Comparison of ENCODE assay signal across 8 cellular contexts in genomic region chr22:38756631-38757463, GRCh38. TPM values are rescaled to one million over a fixed set of nuclear protein-coding genes. Genes with fewer than 3 reads are reported as not detected.
DNase-seq lines count a peak whose midpoint lies in the region; ATAC-seq, FAIRE-seq and TF ChIP-seq lines count a peak whose summit lies in the region.

No MANE protein-coding gene starts in this region.

- no peaks in the 10 kb centered on the region for H3K27me3 Mint-ChIP-seq in central memory CD8-positive, alpha-beta T cell
- no peaks in the 10 kb centered on the region for H3K27me3 Mint-ChIP-seq in neural crest cell (ENCODE audit: low read depth)

- ATAC-seq in central memory CD8-positive, alpha-beta T cell (replicated peaks; ENCODE audit: extremely low read depth, poor library complexity, severe bottlenecking) = no peak
- ATAC-seq in GM18520 (IDR thresholded peaks at IDR 0.05; ENCODE audit: unreplicated experiment) (no peak), GM21825 (IDR thresholded peaks at IDR 0.05; ENCODE audit: unreplicated experiment) (no peak)

- FAIRE-seq in GM12891 (lab: Jason Lieb, UNC) = peak; percentile 73

- H3K9me3 Mint-ChIP-seq in central memory CD8-positive, alpha-beta T cell = no peaks in the 10 kb centered on the region
- H3K9me3 Mint-ChIP-seq in neural crest cell = no peaks in the 10 kb centered on the region

- peaks cover 36% of the 10 kb centered on the region for H3K36me3 Mint-ChIP-seq in central memory CD8-positive, alpha-beta T cell (ENCODE audit: insufficient read depth)
- H3K36me3 Mint-ChIP-seq in neural crest cell (ENCODE audit: low read depth) = no peaks in the 10 kb centered on the region

- peak overlapping the region; percentile 89 for H3K4me3 Mint-ChIP-seq in central memory CD8-positive, alpha-beta T cell
- peak overlapping the region; percentile 88 for H3K4me3 Mint-ChIP-seq in neural crest cell

- DNase-seq in GM12891 (ENCODE audit: insufficient read length, low spot score) (no peak), NOMO-1 (lab: John Stamatoyannopoulos, UW; ENCODE audit: unreplicated experiment in 2 of 2) (peak; percentile 21 to 53), neural crest cell (ENCODE audit: low read depth, low spot score) (no peak), medulla oblongata (ENCODE audit: extremely low spot score) (no peak), NCI-H187 treated with DMSO at 0.1 percent for 48 hours (lab: John Stamatoyannopoulos, UW) (no peak)
- no peak for DNase-seq in central memory CD8-positive, alpha-beta T cell (ENCODE audit: low spot score in 2 of 2)

- H3K4me1 Mint-ChIP-seq in central memory CD8-positive, alpha-beta T cell = peaks cover 58% of the 10 kb centered on the region
- peaks cover 31% of the 10 kb centered on the region for H3K4me1 Mint-ChIP-seq in neural crest cell

- TF ChIP-seq CTCF in neural crest cell (conservative IDR thresholded peaks at IDR 0.05) = no peak

- no peak for TF ChIP-seq POLR2A in GM12891 (IDR thresholded peaks at IDR 0.05; ENCODE audit: low read depth, low read length)

- H3K27ac Mint-ChIP-seq in central memory CD8-positive, alpha-beta T cell (ENCODE audit: low read depth) = peak overlapping the region; percentile 92
- H3K27ac Mint-ChIP-seq in neural crest cell (ENCODE audit: unreplicated experiment) = no peak overlapping the region

TF ChIP-seq in GM12891, 5 proteins besides CTCF, POLR2A, EP300 and RAD21:
- no peak for TF ChIP-seq POLR2AphosphoS5 (IDR thresholded peaks at IDR 0.05; ENCODE audit: low read depth, low read length)
- TF ChIP-seq SPI1 (IDR thresholded peaks at IDR 0.05; ENCODE audit: low read depth, low read length) = peak; percentile 23; the same call in 1 of the 2 replicates
- no peak for TF ChIP-seq PAX5 (IDR thresholded peaks at IDR 0.05; ENCODE audit: insufficient read depth, low read length, severe bottlenecking)
TF ChIP-seq in GM12891: peak in this region for 1.

RNA-seq across cellular contexts. Expression of gene SUN2, which starts 1.0 kb away (rescaled TPM):
- polyA plus RNA-seq in GM12891 (2012; ENCODE audit: low read depth, missing spikeins) = 42.1 TPM
- total RNA-seq in neural crest cell = 39.0 and 41.7 TPM in 2 replicates

RNA-seq across cellular contexts. Expression of gene DNAL4, which starts 37.1 kb away (rescaled TPM):
- polyA plus RNA-seq in GM12891 (2012; ENCODE audit: low read depth, missing spikeins) = 6.6 TPM
- 18.0 and 18.9 TPM in 2 replicates for total RNA-seq in neural crest cell

RNA-seq across cellular contexts. Expression of gene GTPBP1, which starts 51.1 kb away (rescaled TPM):
- polyA plus RNA-seq in GM12891 (2012; ENCODE audit: low read depth, missing spikeins) = 26.0 TPM
- total RNA-seq in neural crest cell = 73.3 and 75.6 TPM in 2 replicates

RNA-seq across cellular contexts. Expression of gene JOSD1, which starts 56.1 kb away (rescaled TPM):
- 30.2 TPM for polyA plus RNA-seq in GM12891 (2012; ENCODE audit: low read depth, missing spikeins)
- 50.5 and 51.8 TPM in 2 replicates for total RNA-seq in neural crest cell

Comparison
In these comparisons a context has a peak if more than half of its experiments do, and no peak if none do; other contexts are left out.
1. DNase-seq: peak in NOMO-1 (2 of 2); none in GM12891 (single experiment), central memory CD8-positive, alpha-beta T cell (0 of 2), neural crest cell (single experiment), medulla oblongata (single experiment) and NCI-H187 treated with DMSO at 0.1 percent for 48 hours (single experiment).